16 cellular contexts compared by ENCODE assay signal in genomic region chr1:228006793-228007053, GRCh38. TPM values are rescaled to one million over a fixed set of nuclear protein-coding genes. Genes with fewer than 3 reads are reported as not detected.
DNase-seq lines count a peak whose midpoint lies in the region; ATAC-seq and TF ChIP-seq lines count a peak whose summit lies in the region.
"Had no signal": no experiment of that assay in that cellular context is flagged by ENCODE, and none has a peak within 500 bp of the region (broad histone marks: within the 10 kb centered on the region; RNA-seq: fewer than 3 reads in every experiment).

Gene WNT3A, plus strand, starts transcription at chr1:228006998. Its CDS starts 131 bp downstream, at chr1:228007129.

- H3K36me3 ChIP-seq in ectodermal cell (ENCODE audit: control insufficient read depth, insufficient read depth, low read length) (no peaks in the 10 kb centered on the region), mesendoderm (ENCODE audit: control insufficient read depth, insufficient read depth, low read length) (no peaks in the 10 kb centered on the region), aorta (ENCODE audit: control insufficient read depth in 1 of 2, insufficient read depth in 2 of 2, low read length in 1 of 2) (no peaks in the 10 kb centered on the region)

- H3K79me1 ChIP-seq in mesendoderm (ENCODE audit: low read length), result no peaks in the 10 kb centered on the region

- peak within 1 kb of the TSS; percentile 38 for H3K4me2 ChIP-seq in mesendoderm (ENCODE audit: low read length)

- no peak within 1 kb of the TSS for H2AK5ac ChIP-seq in mesendoderm (ENCODE audit: low read length)

- H3K4ac ChIP-seq in mesendoderm (ENCODE audit: low read depth, low read length), result no peak within 1 kb of the TSS

- no peaks in the 10 kb centered on the region for H3K36me3 Mint-ChIP-seq in activated naive CD4-positive, alpha-beta T cell treated with anti-CD3 and anti-CD28 coated beads, Interleukin-2, amount 50 U/mL, for 24 hours
- no peaks in the 10 kb centered on the region for H3K36me3 Mint-ChIP-seq in type B pancreatic cell
- H3K36me3 Mint-ChIP-seq: activated naive CD4-positive, alpha-beta T cell treated with anti-CD3 and anti-CD28 coated beads, Interleukin-2, amount 10 ng/mL, durations not matched to agents 7 days and 5 days; CD4-positive, alpha-beta memory T cell; immature natural killer cell had no signal

- WGBS in ectodermal cell, 2 experiments, result 0 to 1% methylated on average over 47 of the region's 47 CpGs
- no CpG with 5 or more reads among the region's 47 CpGs for WGBS in mesendoderm (ENCODE audit: extremely low coverage, insufficient coverage, low lambda C conversion rate)
- 0 to 1% methylated on average over 3 to 47 of the region's 47 CpGs for WGBS in aorta, 2 donors

- no peak for TF ChIP-seq CTCF in type B pancreatic cell (conservative IDR thresholded peaks at IDR 0.05)

- H2BK120ac ChIP-seq in mesendoderm (ENCODE audit: low read depth, low read length), result no peak within 1 kb of the TSS

- H3K4me3 Mint-ChIP-seq in activated naive CD4-positive, alpha-beta T cell treated with anti-CD3 and anti-CD28 coated beads, Interleukin-2, amount 50 U/mL, for 24 hours, result peak within 1 kb of the TSS; percentile 17
- peak within 1 kb of the TSS; percentile 83 for H3K4me3 Mint-ChIP-seq in type B pancreatic cell
- H3K4me3 Mint-ChIP-seq: activated naive CD4-positive, alpha-beta T cell treated with anti-CD3 and anti-CD28 coated beads, Interleukin-2, amount 10 ng/mL, durations not matched to agents 7 days and 5 days; immature natural killer cell had no signal

- H3K27ac ChIP-seq in ectodermal cell (ENCODE audit: insufficient read depth, low read depth, low read length, poor library complexity, severe bottlenecking) (no peak within 1 kb of the TSS), mesendoderm (ENCODE audit: low read depth, low read length) (no peak within 1 kb of the TSS), aorta (ENCODE audit: low read depth in 1 of 2, low read length in 2 of 2) (no peak within 1 kb of the TSS)
- H3K27ac ChIP-seq: 22Rv1 had no signal

- DNase-seq in activated naive CD4-positive, alpha-beta T cell treated with Interleukin-2 at 50 U/mL for 16 hours, result no peak
- DNase-seq in mesendoderm (no peak), type B pancreatic cell (ENCODE audit: extremely low spot score, unreplicated experiment) (no peak), activated gamma-delta T cell treated with Interleukin-2 at 50 U/mL for 16 hours (no peak), aorta (no peak)
- DNase-seq: activated naive CD4-positive, alpha-beta T cell treated with anti-CD3 and anti-CD28 coated beads, Interleukin-2, amount 10 ng/mL, durations not matched to agents 7 days and 5 days; CD4-positive, alpha-beta memory T cell; immature natural killer cell; NCI-H187; NCI-H748 treated with DMSO at 0.1 percent for 48 hours; SIG-M5 had no signal

- H4K5ac ChIP-seq in mesendoderm (ENCODE audit: low read length), result no peak within 1 kb of the TSS

- H3K9ac ChIP-seq in mesendoderm (ENCODE audit: low read length), result peak within 1 kb of the TSS; percentile 24

- ATAC-seq in aorta (ENCODE audit: low FRiP score) (no peak), GM18505 (IDR thresholded peaks at IDR 0.05; ENCODE audit: unreplicated experiment) (no peak)
- ATAC-seq: sciatic nerve had no signal

- H4K8ac ChIP-seq in mesendoderm (ENCODE audit: low read depth, low read length), result no peak within 1 kb of the TSS

- H2BK5ac ChIP-seq in mesendoderm (ENCODE audit: low read length), result no peak within 1 kb of the TSS

- H3K27ac Mint-ChIP-seq in activated naive CD4-positive, alpha-beta T cell treated with anti-CD3 and anti-CD28 coated beads, Interleukin-2, amount 50 U/mL, for 24 hours, result no peak within 1 kb of the TSS
- H3K27ac Mint-ChIP-seq in type B pancreatic cell, result no peak within 1 kb of the TSS
- H3K27ac Mint-ChIP-seq: activated naive CD4-positive, alpha-beta T cell treated with anti-CD3 and anti-CD28 coated beads, Interleukin-2, amount 10 ng/mL, durations not matched to agents 7 days and 5 days; CD4-positive, alpha-beta memory T cell; immature natural killer cell had no signal

- H3K9me3 ChIP-seq in ectodermal cell (ENCODE audit: control insufficient read depth, low read length), result no peaks in the 10 kb centered on the region
- no peaks in the 10 kb centered on the region for H3K9me3 ChIP-seq in aorta (ENCODE audit: control insufficient read depth, low read length)

- H3K18ac ChIP-seq in mesendoderm (ENCODE audit: low read length), result no peak within 1 kb of the TSS

- no peaks in the 10 kb centered on the region for H3K79me2 ChIP-seq in mesendoderm (ENCODE audit: control insufficient read depth, insufficient read depth, low read length)

- peak within 1 kb of the TSS; percentile 67 for H3K56ac ChIP-seq in mesendoderm (ENCODE audit: low read length)

- H3K4me3 ChIP-seq in ectodermal cell (ENCODE audit: insufficient read depth, low read depth, low read length), result peak within 1 kb of the TSS; percentile 45
- H3K4me3 ChIP-seq in mesendoderm (ENCODE audit: low read length), result no peak within 1 kb of the TSS
- H3K4me3 ChIP-seq in aorta (ENCODE audit: low read length in 2 of 2), result no peak within 1 kb of the TSS

- H2BK15ac ChIP-seq in mesendoderm (replicated peaks; ENCODE audit: low read depth), result no peak within 1 kb of the TSS

- H3K9me3 Mint-ChIP-seq in activated naive CD4-positive, alpha-beta T cell treated with anti-CD3 and anti-CD28 coated beads, Interleukin-2, amount 50 U/mL, for 24 hours, result no peaks in the 10 kb centered on the region
- no peaks in the 10 kb centered on the region for H3K9me3 Mint-ChIP-seq in type B pancreatic cell
- H3K9me3 Mint-ChIP-seq: activated naive CD4-positive, alpha-beta T cell treated with anti-CD3 and anti-CD28 coated beads, Interleukin-2, amount 10 ng/mL, durations not matched to agents 7 days and 5 days; CD4-positive, alpha-beta memory T cell; immature natural killer cell had no signal

- H3K27me3 ChIP-seq in ectodermal cell (ENCODE audit: control insufficient read depth, insufficient read depth, low read length, poor library complexity, severe bottlenecking) (peaks cover 91% of the 10 kb centered on the region), mesendoderm (ENCODE audit: insufficient read depth, low read length, poor library complexity) (peaks cover 49% of the 10 kb centered on the region), aorta (ENCODE audit: control insufficient read depth in 1 of 2, insufficient read depth in 2 of 2, low read length in 1 of 2) (peaks cover 0 to 2% of the 10 kb centered on the region in 2 donors)

- peaks cover 49% of the 10 kb centered on the region for H3K4me1 ChIP-seq in ectodermal cell (ENCODE audit: control insufficient read depth, insufficient read depth, low read length)
- H3K4me1 ChIP-seq in mesendoderm (ENCODE audit: control insufficient read depth, low read depth, low read length), result peaks cover 6% of the 10 kb centered on the region
- no peaks in the 10 kb centered on the region for H3K4me1 ChIP-seq in aorta (ENCODE audit: control insufficient read depth in 1 of 2, insufficient read depth in 2 of 2, low read length in 2 of 2)

- TF ChIP-seq POLR2A in GM18505 (IDR thresholded peaks at IDR 0.05; ENCODE audit: borderline replicate concordance, extremely low read depth, insufficient read depth, insufficient read length), result no peak

- intact Hi-C loops in aorta (cut with DNase I), result no loop called here

- no peak within 1 kb of the TSS for H3K23ac ChIP-seq in mesendoderm (ENCODE audit: low read length)

- H3K27me3 Mint-ChIP-seq in activated naive CD4-positive, alpha-beta T cell treated with anti-CD3 and anti-CD28 coated beads, Interleukin-2, amount 50 U/mL, for 24 hours, result peaks cover 36% of the 10 kb centered on the region
- H3K27me3 Mint-ChIP-seq in type B pancreatic cell, result peaks cover 88% of the 10 kb centered on the region

- peaks cover 11% of the 10 kb centered on the region for H3K4me1 Mint-ChIP-seq in activated naive CD4-positive, alpha-beta T cell treated with anti-CD3 and anti-CD28 coated beads, Interleukin-2, amount 50 U/mL, for 24 hours
- H3K4me1 Mint-ChIP-seq in type B pancreatic cell (ENCODE audit: unreplicated experiment), result peaks cover 4% of the 10 kb centered on the region
- H3K4me1 Mint-ChIP-seq: immature natural killer cell had no signal

RNA-seq across cellular contexts. Expression of gene WNT3A, which starts in this region (rescaled TPM):
- polyA plus RNA-seq in ectodermal cell (2013, experiment 1 of 4), result 23.5 TPM
- polyA plus RNA-seq in ectodermal cell (2013, experiment 2 of 4), result 18.5 TPM
- polyA plus RNA-seq in ectodermal cell (2013, experiment 3 of 4), result 18.4 TPM
- 20.8 TPM for polyA plus RNA-seq in ectodermal cell (2013, experiment 4 of 4)
- polyA plus RNA-seq in mesendoderm (2013, experiment 1 of 2), result 0.53 TPM
- 0.42 TPM for polyA plus RNA-seq in mesendoderm (2013, experiment 2 of 2)
- total RNA-seq in type B pancreatic cell (ENCODE audit: low replicate concordance) (0.21 and 6.4 TPM in 2 replicates), aorta (not detected)
- not detected for polyA plus RNA-seq in aorta
- total RNA-seq: CD4-positive, alpha-beta memory T cell; sciatic nerve had no signal
- polyA plus RNA-seq: CD4-positive, alpha-beta memory T cell; immature natural killer cell had no signal
